Comparison of ENCODE assay signal across 7 cellular contexts in the genomic region with DNA sequence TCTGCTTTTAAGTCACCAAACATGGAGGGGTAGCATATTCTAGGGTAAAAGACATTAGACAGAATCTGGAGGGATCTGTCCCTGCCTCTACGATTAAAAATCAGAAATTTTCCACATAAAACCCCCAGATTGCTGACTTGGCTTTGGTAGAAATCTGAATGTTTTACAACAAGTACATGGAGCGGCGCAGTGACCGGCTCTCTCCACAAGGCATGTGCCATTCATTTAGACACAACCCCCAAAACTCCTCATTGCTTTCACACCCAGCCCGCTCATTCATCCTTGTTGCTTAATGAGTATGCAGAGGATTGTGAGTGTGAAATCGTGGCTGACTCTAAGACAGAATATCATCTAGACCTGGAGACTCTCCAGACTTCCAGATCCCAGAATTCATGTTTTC.
"Had no signal": no experiment of that assay in that cellular context is flagged by ENCODE, and none has a peak within 500 bp of the region (broad histone marks: within the 10 kb centered on the region; RNA-seq: fewer than 3 reads in every experiment).

No MANE protein-coding gene starts in this region.

- H3K27me3 Mint-ChIP-seq: IgD-negative memory B cell had no signal

- DNase-seq: GM23248, HFFc6, KBM-7 had no signal

- H3K9me3 ChIP-seq: HAP-1 had no signal

- H2AFZ ChIP-seq: GM23248 had no signal

- H3K4me3 ChIP-seq: GM23248, HAP-1 had no signal

- H3K9ac ChIP-seq: GM23248, KMS-11 had no signal

- H3K4me2 ChIP-seq: KMS-11 had no signal

- H3K27ac ChIP-seq: GM23248, HL-60, KMS-11 had no signal

- H3K27ac Mint-ChIP-seq: HFFc6, IgD-negative memory B cell had no signal

- H3K4me3 Mint-ChIP-seq: HFFc6, IgD-negative memory B cell had no signal

- H3K4me1 ChIP-seq: HAP-1 had no signal

- H3K36me3 ChIP-seq: HAP-1 had no signal
